Comparison of ENCODE assay signal across 8 cellular contexts in the genomic region with DNA sequence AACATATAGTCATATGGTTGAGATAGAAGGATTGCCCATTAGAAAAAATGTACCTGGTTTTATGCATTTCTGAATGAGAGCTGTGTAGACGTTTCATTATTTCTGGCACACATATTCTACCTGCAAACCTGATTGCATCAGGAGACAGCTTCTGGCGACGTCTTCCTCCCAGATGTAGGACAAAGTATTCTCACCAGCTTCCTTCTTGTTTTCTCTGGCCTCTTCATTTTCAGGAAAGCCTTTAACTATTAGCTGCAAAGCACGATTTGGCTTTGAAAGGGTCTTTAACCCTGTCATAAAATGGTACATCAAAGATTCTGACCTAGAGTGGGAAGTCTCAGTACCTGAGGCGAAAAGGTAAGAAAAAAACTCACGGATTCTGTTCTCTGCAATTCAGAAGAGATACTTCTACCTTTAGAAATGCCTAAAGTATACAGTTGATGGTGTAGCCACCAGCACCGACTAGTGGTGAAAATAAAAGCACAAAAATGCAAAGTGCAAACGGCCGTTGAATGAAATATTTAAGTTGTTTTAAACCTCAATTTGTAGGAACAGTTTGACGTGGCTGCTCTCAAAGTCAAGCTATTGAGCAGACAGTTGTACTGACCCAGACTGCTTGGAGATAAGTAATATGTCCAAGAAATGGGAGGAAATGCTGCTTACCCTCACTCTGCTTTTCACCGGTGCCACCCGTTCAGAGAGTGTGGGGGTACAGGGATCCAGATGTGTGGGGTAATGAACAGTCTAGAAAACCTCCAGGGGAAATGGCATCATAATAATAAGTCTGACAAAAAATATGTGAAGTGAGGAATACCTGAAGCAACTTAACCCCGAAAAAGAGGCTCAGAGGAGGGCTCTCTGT. TPM values are rescaled to one million over a fixed set of nuclear protein-coding genes. Genes with fewer than 3 reads are reported as not detected.
DNase-seq lines count a peak whose midpoint lies in the region; ATAC-seq and TF ChIP-seq lines count a peak whose summit lies in the region.

No MANE protein-coding gene starts in this region.

- H3K4me3 ChIP-seq in H7 (ENCODE audit: insufficient read depth, low read depth, low read length) = no peak overlapping the region
- H3K4me3 ChIP-seq in OCI-LY7 (ENCODE audit: low read depth, low read length, poor library complexity, severe bottlenecking) = no peak overlapping the region
- H3K4me3 ChIP-seq in right atrium auricular region = no peak overlapping the region

- no peaks in the 10 kb centered on the region for H3K9me2 ChIP-seq in OCI-LY7 (ENCODE audit: insufficient read depth, low read length)

- intact Hi-C loops in OCI-LY7 (cut with micrococcal nuclease; ENCODE audit: unreplicated experiment) = no loop called here

- no TSS peak for BruUV-seq in OCI-LY7 (replicated peaks; lab: Mats Ljungman, UMichigan)

- TF ChIP-seq CTCF in OCI-LY7 (conservative IDR thresholded peaks at IDR 0.05; ENCODE audit: low read length) = peak; percentile 74
- peak; percentile 23 to 75 for TF ChIP-seq CTCF in right atrium auricular region (IDR thresholded peaks at IDR 0.05)

- no peaks in the 10 kb centered on the region for H3K79me2 ChIP-seq in OCI-LY7 (ENCODE audit: insufficient read depth, low read depth, low read length)

- POLR2A ChIA-PET in OCI-LY7 (lab: Charles Lee) = no interaction called here

- H3K36me3 ChIP-seq in H7 (replicated peaks; ENCODE audit: control insufficient read depth, insufficient read depth, low read length) = no peaks in the 10 kb centered on the region
- H3K36me3 ChIP-seq in OCI-LY7 (ENCODE audit: insufficient read depth, low read length) = no peaks in the 10 kb centered on the region
- no peaks in the 10 kb centered on the region for H3K36me3 ChIP-seq in right atrium auricular region

- no peaks in the 10 kb centered on the region for H3K4me1 ChIP-seq in OCI-LY7 (ENCODE audit: insufficient read depth, low read length, poor library complexity, severe bottlenecking)
- no peaks in the 10 kb centered on the region for H3K4me1 ChIP-seq in right atrium auricular region

- no peak overlapping the region for H3K4me2 ChIP-seq in OCI-LY7 (ENCODE audit: low read length)

- no peaks in the 10 kb centered on the region for H4K20me1 ChIP-seq in OCI-LY7 (ENCODE audit: insufficient read depth, low read length)

- no peak overlapping the region for H2AFZ ChIP-seq in OCI-LY7 (ENCODE audit: low read length)

- ATAC-seq in HG03097 (IDR thresholded peaks at IDR 0.05; ENCODE audit: low FRiP score, unreplicated experiment) = no peak

- H3K27ac ChIP-seq in OCI-LY7 (ENCODE audit: low read depth, low read length, poor library complexity, severe bottlenecking) (no peak overlapping the region), right atrium auricular region (no peak overlapping the region)

- no peaks in the 10 kb centered on the region for H3K9me3 ChIP-seq in OCI-LY7 (ENCODE audit: low read length)
- H3K9me3 ChIP-seq in right atrium auricular region = no peaks in the 10 kb centered on the region

- no peaks in the 10 kb centered on the region for H3K27me3 ChIP-seq in H7 (ENCODE audit: control insufficient read depth, insufficient read depth, low read length)
- no peaks in the 10 kb centered on the region for H3K27me3 ChIP-seq in right atrium auricular region

- CTCF ChIA-PET in OCI-LY7 (lab: Charles Lee; ENCODE audit: unreplicated experiment) = interaction anchor here (0.7 kb wide), 1 partner anchor 11 kb away, joined by 3 read pairs; no protein-coding TSS in a partner anchor

- peak; percentile 5 for DNase-seq in GDM1 (lab: John Stamatoyannopoulos, UW)
- DNase-seq in H7 = peak; percentile 32
- DNase-seq in OCI-LY7 (ENCODE audit: low spot score) = peak; percentile 20
- DNase-seq in activated naive CD4-positive, alpha-beta T cell treated with anti-CD3 and anti-CD28 coated beads, Interleukin-2, amount 50 U/mL, for 16 hours = peak; percentile 46
- no peak for DNase-seq in right atrium auricular region (ENCODE audit: low spot score)
- peak; percentile 39 for DNase-seq in stimulated activated CD4-positive, alpha-beta T cell treated with anti-CD3 and anti-CD28 coated beads, Interleukin-2, amount 100 ng/mL, for 4 hours (ENCODE audit: low read depth)
- DNase-seq in NK-92 (lab: John Stamatoyannopoulos, UW; ENCODE audit: unreplicated experiment) = no peak

RNA-seq across cellular contexts. Expression of a gene that starts 20.2 kb away (rescaled TPM):
- not detected in 2 replicates for total RNA-seq in H7 (2014; rRNA removed; shearing (Covaris generic))
- total RNA-seq in OCI-LY7 (2014; rRNA removed; shearing (Covaris generic)) = not detected in 2 replicates
- not detected in 2 replicates for total RNA-seq in OCI-LY7 (2022)
- total RNA-seq in right atrium auricular region = 1 to 10 TPM in 1 of 2 donors, under 1 TPM in 1; 0.30 to 1.4 TPM

RNA-seq across cellular contexts. Expression of a gene that starts 29.8 kb away (rescaled TPM):
- total RNA-seq in H7 (2014; rRNA removed; shearing (Covaris generic)) = not detected in 2 replicates
- 0.03 TPM in 1 of 2 replicates, not detected in the other for total RNA-seq in OCI-LY7 (2014; rRNA removed; shearing (Covaris generic))
- 0.10 and 0.22 TPM in 2 replicates for total RNA-seq in OCI-LY7 (2022)
- total RNA-seq in right atrium auricular region = not detected

Comparison
In these comparisons a context has a peak if more than half of its experiments do, and no peak if none do; other contexts are left out.
1. DNase-seq: peak in GDM1 (single experiment), H7 (single experiment), OCI-LY7 (single experiment), activated naive CD4-positive, alpha-beta T cell treated with anti-CD3 and anti-CD28 coated beads, Interleukin-2, amount 50 U/mL, for 16 hours (single experiment) and stimulated activated CD4-positive, alpha-beta T cell treated with anti-CD3 and anti-CD28 coated beads, Interleukin-2, amount 100 ng/mL, for 4 hours (single experiment); none in right atrium auricular region (single experiment) and NK-92 (single experiment).